Comparison of ENCODE assay signal across 8 cellular contexts in genomic region chr22:18077087-18077638, GRCh38. TPM values are rescaled to one million over a fixed set of nuclear protein-coding genes. Genes with fewer than 3 reads are reported as not detected.
DNase-seq lines count a peak whose midpoint lies in the region; ATAC-seq and TF ChIP-seq lines count a peak whose summit lies in the region.

No MANE protein-coding gene starts in this region.

- H3K36me3 Mint-ChIP-seq in Caco-2 (ENCODE audit: insufficient read depth, unreplicated experiment) (peaks cover 41% of the 10 kb centered on the region), chondrocyte (ENCODE audit: low read depth) (peaks cover 19% of the 10 kb centered on the region), nephron (ENCODE audit: low read depth) (peaks cover 32% of the 10 kb centered on the region)

- H3K4me1 Mint-ChIP-seq in Caco-2 (ENCODE audit: low read depth, unreplicated experiment) (peaks cover 24% of the 10 kb centered on the region), chondrocyte (ENCODE audit: low read depth) (peaks cover 37% of the 10 kb centered on the region), nephron (peaks cover 24% of the 10 kb centered on the region)

- DNase-seq in Caco-2, result no peak
- no peak for DNase-seq in chondrocyte (ENCODE audit: low spot score)
- DNase-seq in epidermal melanocyte (ENCODE audit: insufficient read length, low spot score), result no peak
- DNase-seq in DMS153 treated with DMSO at 0.1 percent for 48 hours (lab: John Stamatoyannopoulos, UW; ENCODE audit: unreplicated experiment), result no peak
- no peak for DNase-seq in NCI-H345 treated with DMSO at 0.1 percent for 48 hours (lab: John Stamatoyannopoulos, UW; ENCODE audit: unreplicated experiment)
- no peak for DNase-seq in HuH-7.5 (ENCODE audit: low spot score)

- H3K27me3 ChIP-seq in Caco-2 (replicated peaks; ENCODE audit: control insufficient read depth, insufficient read depth, low read length), result no peaks in the 10 kb centered on the region

- peak overlapping the region; percentile 98 for H3K4me3 ChIP-seq in Caco-2 (ENCODE audit: low read depth, low read length)

- H3K36me3 ChIP-seq in Caco-2 (ENCODE audit: control insufficient read depth, insufficient read depth, low read length), result peaks cover 4% of the 10 kb centered on the region

- ATAC-seq in HG03571 (IDR thresholded peaks at IDR 0.05; ENCODE audit: unreplicated experiment), result peak; percentile 3

- intact Hi-C loops in Caco-2 (cut with micrococcal nuclease; ENCODE audit: unreplicated experiment), result loop anchor here (2.0 to 5.0 kb wide), 6 partner anchors 55 to 520 kb away; partner anchors contain the start of gene MICAL3

- H3K4me1 ChIP-seq in Caco-2, result peaks cover 16% of the 10 kb centered on the region

- H3K27me3 Mint-ChIP-seq in Caco-2 (ENCODE audit: insufficient read depth, unreplicated experiment) (no peaks in the 10 kb centered on the region), chondrocyte (ENCODE audit: low read depth) (no peaks in the 10 kb centered on the region), nephron (ENCODE audit: low read depth) (peaks cover 4% of the 10 kb centered on the region)

- H3K9me3 Mint-ChIP-seq in Caco-2 (ENCODE audit: unreplicated experiment) (no peaks in the 10 kb centered on the region), chondrocyte (ENCODE audit: low read depth) (peaks cover 3% of the 10 kb centered on the region), nephron (no peaks in the 10 kb centered on the region)

- peak overlapping the region; percentile 95 for H3K27ac Mint-ChIP-seq in Caco-2 (ENCODE audit: unreplicated experiment)
- peak overlapping the region; percentile 97 for H3K27ac Mint-ChIP-seq in chondrocyte (ENCODE audit: unreplicated experiment)
- H3K27ac Mint-ChIP-seq in nephron, result peak overlapping the region; percentile 74 to 98 (median 94)

- TF ChIP-seq CTCF in Caco-2 (IDR thresholded peaks at IDR 0.05; ENCODE audit: insufficient read depth in 1 of 2, low read depth in 1 of 2, low read length in 1 of 2, severe bottlenecking in 1 of 2, unreplicated experiment in 1 of 2) (no peak), chondrocyte (IDR thresholded peaks at IDR 0.05) (no peak), nephron (IDR thresholded peaks at IDR 0.05; ENCODE audit: unreplicated experiment in 3 of 3) (no peak)

- CTCF ChIA-PET in Caco-2 (lab: Charles Lee), result interaction anchor here (0.9 to 2.8 kb wide), 5 partner anchors 16 to 334 kb away, joined by 3 to 23 read pairs (median 3); no protein-coding TSS in a partner anchor

- H3K4me3 Mint-ChIP-seq in Caco-2 (ENCODE audit: unreplicated experiment), result peak overlapping the region; percentile 99
- peak overlapping the region; percentile 94 for H3K4me3 Mint-ChIP-seq in chondrocyte (ENCODE audit: unreplicated experiment)
- peak overlapping the region; percentile 97 to 99 (median 97) for H3K4me3 Mint-ChIP-seq in nephron

- POLR2A ChIA-PET in Caco-2 (lab: Charles Lee), result interaction anchor here (0.6 to 1.3 kb wide), 2 partner anchors 16 to 180 kb away, joined by 6 to 7 read pairs; no protein-coding TSS in a partner anchor

- BruUV-seq in Caco-2 (replicated peaks; lab: Mats Ljungman, UMichigan), result TSS peak; percentile 82

- H3K9me3 ChIP-seq in Caco-2, result no peaks in the 10 kb centered on the region

RNA-seq across cellular contexts. Expression of gene PEX26, which starts 0.6 kb away (rescaled TPM):
- total RNA-seq in Caco-2 (2022) (37.9 and 40.6 TPM in 2 replicates), chondrocyte (33.4 to 34.4 TPM (median 33.7 TPM) in 3 replicates)

RNA-seq across cellular contexts. Expression of gene TUBA8, which starts 33.4 kb away (rescaled TPM):
- total RNA-seq in Caco-2 (2022) (0.56 and 0.73 TPM in 2 replicates), chondrocyte (1.2 to 1.4 TPM (median 1.2 TPM) in 3 replicates)

RNA-seq across cellular contexts. Expression of gene MICAL3, which starts 52.8 kb away (rescaled TPM):
- total RNA-seq in Caco-2 (2022) (65.6 and 74.0 TPM in 2 replicates), chondrocyte (49.6 to 74.4 TPM (median 68.2 TPM) in 3 replicates)
